Comparison of ENCODE assay signal across 8 cellular contexts in genomic region chr5:177426566-177427210, GRCh38. TPM values are rescaled to one million over a fixed set of nuclear protein-coding genes. Genes with fewer than 3 reads are reported as not detected.
DNase-seq lines count a peak whose midpoint lies in the region; ATAC-seq and TF ChIP-seq lines count a peak whose summit lies in the region.

GRK6 (plus strand) TSS chr5:177426676; CDS start chr5:177426846, 170 bp downstream.

- DNase-seq in NCI-H345 (lab: John Stamatoyannopoulos, UW) (peak; percentile 54), NCI-H345 treated with DMSO at 0.1 percent for 48 hours (lab: John Stamatoyannopoulos, UW; ENCODE audit: unreplicated experiment) (no peak), RPMI8226 (peak; percentile 72), cardiac muscle cell (ENCODE audit: low read depth in 1 of 2, low spot score in 1 of 2) (no peak), prostate gland (ENCODE audit: low spot score) (peak; percentile 21), cerebellar nuclear complex (lab: John Stamatoyannopoulos, UW) (no peak)
- peak; percentile 68 for DNase-seq in activated naive CD4-positive, alpha-beta T cell treated with anti-CD3 and anti-CD28 coated beads, Interleukin-2, amount 50 U/mL, for 16 hours

- H3K27me3 ChIP-seq in cardiac muscle cell (no peaks in the 10 kb centered on the region), prostate gland (replicated peaks; ENCODE audit: insufficient read depth) (no peaks in the 10 kb centered on the region)

- H3K4me1 ChIP-seq in cardiac muscle cell (ENCODE audit: low read depth) (no peaks in the 10 kb centered on the region), prostate gland (replicated peaks) (peaks cover 3% of the 10 kb centered on the region)

- under 1% methylated on average over 79 of the region's 82 CpGs for WGBS in prostate gland

- no peak for TF ChIP-seq POLR2A in prostate gland (IDR thresholded peaks at IDR 0.05)

- H3K27ac ChIP-seq in cardiac muscle cell = peak within 1 kb of the TSS; percentile 97
- peak within 1 kb of the TSS; percentile 92 to 94 for H3K27ac ChIP-seq in prostate gland

- H3K9me3 ChIP-seq in cardiac muscle cell (ENCODE audit: low read depth) (no peaks in the 10 kb centered on the region), prostate gland (no peaks in the 10 kb centered on the region)

- ATAC-seq in HG02970 (IDR thresholded peaks at IDR 0.05; ENCODE audit: low FRiP score, unreplicated experiment) = peak; percentile 8

- TF ChIP-seq CTCF in cardiac muscle cell (IDR thresholded peaks at IDR 0.05; ENCODE audit: low read depth, low read length) (no peak), prostate gland (IDR thresholded peaks at IDR 0.05) (no peak)

- intact Hi-C loops in prostate gland (cut with DNase I) = no loop called here

- H3K4me3 ChIP-seq in cardiac muscle cell (peak within 1 kb of the TSS; percentile 62), prostate gland (peak within 1 kb of the TSS; percentile 89 to 90)

- H3K36me3 ChIP-seq in cardiac muscle cell (no peaks in the 10 kb centered on the region), prostate gland (no peaks in the 10 kb centered on the region)

RNA-seq across cellular contexts. Expression of gene GRK6, which starts in this region (rescaled TPM):
- total RNA-seq in cardiac muscle cell = 43.7 and 62.1 TPM in 2 replicates
- polyA plus RNA-seq in cardiac muscle cell = 39.6 and 62.0 TPM in 2 replicates
- total RNA-seq in prostate gland = 10 to 100 TPM; 28.6 to 32.4 TPM

Comparison
In these comparisons a context has a peak if more than half of its experiments do, and no peak if none do; other contexts are left out.
1. DNase-seq: peak in NCI-H345 (single experiment), RPMI8226 (single experiment), activated naive CD4-positive, alpha-beta T cell treated with anti-CD3 and anti-CD28 coated beads, Interleukin-2, amount 50 U/mL, for 16 hours (single experiment) and prostate gland (single experiment); none in NCI-H345 treated with DMSO at 0.1 percent for 48 hours (single experiment), cardiac muscle cell (0 of 2) and cerebellar nuclear complex (0 of 2).